8 cellular contexts compared by ENCODE assay signal in the genomic region with DNA sequence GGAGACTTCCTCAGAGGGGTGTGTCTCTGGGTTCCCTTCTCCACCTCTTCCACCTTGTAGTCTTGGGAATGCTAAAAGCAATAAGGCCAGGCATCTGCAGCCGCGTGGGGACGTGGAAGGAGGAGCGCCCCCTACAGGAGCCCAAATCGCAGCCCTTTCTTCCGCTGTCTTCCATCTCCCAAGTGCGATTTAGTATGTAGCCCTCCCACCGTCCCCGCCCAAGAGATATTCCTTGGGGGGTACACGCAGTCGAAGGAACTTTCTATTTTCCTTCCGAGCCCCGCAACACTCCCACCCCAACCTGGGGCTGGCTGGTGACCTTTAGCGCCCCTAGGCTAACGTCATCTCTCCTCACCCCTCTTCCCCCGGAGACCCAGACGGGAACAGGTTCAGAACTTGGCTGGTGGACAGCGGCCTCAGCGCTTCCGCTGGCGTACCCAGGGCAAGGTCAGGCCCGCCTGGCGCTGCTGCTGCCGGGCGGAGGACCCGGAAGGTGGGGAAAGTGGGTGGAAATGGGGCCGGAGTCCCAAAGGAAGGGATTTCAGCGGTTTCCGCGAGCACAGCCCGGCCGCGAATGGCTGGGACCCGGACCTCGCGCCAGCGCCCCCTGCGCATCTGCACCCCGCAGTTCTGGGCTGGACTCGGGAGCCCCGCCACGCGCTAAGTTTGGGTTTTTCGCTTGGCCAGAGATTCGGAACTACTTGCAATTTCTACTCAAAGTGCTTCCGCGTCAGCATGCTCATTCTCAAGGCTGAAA. TPM values are rescaled to one million over a fixed set of nuclear protein-coding genes. Genes with fewer than 3 reads are reported as not detected.
A peak's percentile ranks its signal among the peaks of the same experiment; 100 is the strongest.
DNase-seq lines count a peak whose midpoint lies in the region; ATAC-seq, FAIRE-seq and TF ChIP-seq lines count a peak whose summit lies in the region.

No MANE protein-coding gene starts in this region.

- no peaks in the 10 kb centered on the region for H4K20me1 ChIP-seq in GM12878 (ENCODE audit: control insufficient read depth, insufficient read depth)

- peaks cover 70% of the 10 kb centered on the region for H3K27me3 Mint-ChIP-seq in CD4-positive, alpha-beta T cell

- no peaks in the 10 kb centered on the region for H3K79me2 ChIP-seq in GM12878 (ENCODE audit: control insufficient read depth, insufficient read depth, low read length)

- no peak for TF ChIP-seq EP300 in GM12878 (IDR thresholded peaks at IDR 0.05; ENCODE audit: borderline replicate concordance in 1 of 2, control insufficient read depth in 1 of 2, low read depth in 2 of 2, low read length in 2 of 2)

- SMC1A ChIA-PET in GM12878 (lab: Charles Lee; ENCODE audit: uncharacterized antibody, unreplicated experiment), result interaction anchor here (1.0 kb wide), 1 partner anchor 41 kb away, joined by 3 read pairs; no protein-coding TSS in a partner anchor

- no peaks in the 10 kb centered on the region for H3K36me3 Mint-ChIP-seq in CD4-positive, alpha-beta T cell (ENCODE audit: low read depth)

- no peaks in the 10 kb centered on the region for H3K9me3 Mint-ChIP-seq in CD4-positive, alpha-beta T cell

- peak overlapping the region; percentile 73 for H2AFZ ChIP-seq in GM12878 (ENCODE audit: control insufficient read depth, low read depth, low read length)

- H3K4me3 ChIP-seq in GM12878, result peak overlapping the region; percentile 58

- FAIRE-seq in GM12878 (lab: Jason Lieb, UNC), result peak; percentile 41

- peaks cover 25% of the 10 kb centered on the region for H3K4me1 ChIP-seq in GM12878 (ENCODE audit: control insufficient read depth, insufficient read depth, low read length)

- peak overlapping the region; percentile 71 for H3K9ac ChIP-seq in GM12878 (ENCODE audit: control insufficient read depth, insufficient read depth, low read length)

- no peak overlapping the region for H3K27ac Mint-ChIP-seq in CD4-positive, alpha-beta T cell

- no peak for TF ChIP-seq CTCF in CD4-positive, alpha-beta T cell (IDR thresholded peaks at IDR 0.05)
- 0 out of 6 replicates have a peak, but pooled peaks of 1 of the 3 experiments have one; percentile 14 for TF ChIP-seq CTCF in GM12878 (IDR thresholded peaks at IDR 0.05 in 2 of 3, conservative IDR thresholded peaks at IDR 0.05 in 1 of 3; ENCODE audit: control insufficient read depth in 2 of 3, extremely low read depth in 1 of 3, insufficient read depth in 1 of 3, low read depth in 3 of 3, low read length in 3 of 3)

- BruUV-seq in GM12878 (replicated peaks; lab: Mats Ljungman, UMichigan), result no TSS peak

- TF ChIP-seq POLR2A in GM12878 (IDR thresholded peaks at IDR 0.05; ENCODE audit: low read depth, low read length), result 0 out of 2 replicates have a peak, but pooled peaks have one; percentile 45

- in situ Hi-C loops in GM12878 (cut with MboI), result no loop called here

- no peak overlapping the region for H3K27ac ChIP-seq in CD4-positive, alpha-beta T cell (ENCODE audit: low read depth, low read length)
- H3K27ac ChIP-seq in GM12878 (ENCODE audit: control insufficient read depth, insufficient read depth), result peak overlapping the region; percentile 92

- 6% methylated on average over 46 of the region's 47 CpGs for WGBS in GM12878 (ENCODE audit: insufficient coverage, insufficient replicate concordance, low lambda C conversion rate, missing lambda C conversion rate)

- peak overlapping the region; percentile 96 for H3K4me2 ChIP-seq in GM12878 (ENCODE audit: control insufficient read depth, insufficient read depth)

- POLR2A ChIA-PET in CD4-positive, alpha-beta T cell (lab: Charles Lee), result no interaction called here
- POLR2A ChIA-PET in GM12878 (lab: Charles Lee), result no interaction called here

- no peaks in the 10 kb centered on the region for H3K9me3 ChIP-seq in CD4-positive, alpha-beta T cell (ENCODE audit: control insufficient read depth, low read length)
- H3K9me3 ChIP-seq in GM12878 (replicated peaks; ENCODE audit: control insufficient read depth, insufficient read depth, low read length), result peaks cover 23% of the 10 kb centered on the region; the same call in 2 of the 3 replicates

- no peak for DNase-seq in CD4-positive, alpha-beta T cell
- DNase-seq in NOMO-1 (lab: John Stamatoyannopoulos, UW; ENCODE audit: unreplicated experiment in 2 of 2) (peak; percentile 43 to 57), GM12878 (ENCODE audit: low read depth, low spot score) (no peak), hypothalamus (lab: John Stamatoyannopoulos, UW) (peak in 49 of 51 donors; percentile 2 to 72 (median 43)), putamen (ENCODE audit: low spot score) (peak; percentile 50)
- DNase-seq in central memory CD4-positive, alpha-beta T cell, result no peak

- ATAC-seq in CD4-positive, alpha-beta T cell (ENCODE audit: poor library complexity), result peak; percentile 48
- peak; percentile 46 for ATAC-seq in GM19035 (IDR thresholded peaks at IDR 0.05; ENCODE audit: unreplicated experiment)
- peak; percentile 46 for ATAC-seq in HG03378 (IDR thresholded peaks at IDR 0.05; ENCODE audit: unreplicated experiment)
- ATAC-seq in GM12878, result peak; percentile 89

- TF ChIP-seq RAD21 in GM12878 (IDR thresholded peaks at IDR 0.05; ENCODE audit: insufficient read depth, low read depth, low read length), result no peak

- intact Hi-C loops in CD4-positive, alpha-beta T cell (cut with DNase I, micrococcal nuclease), result no loop called here
- intact Hi-C loops in GM12878 (cut with micrococcal nuclease; ENCODE audit: unreplicated experiment), result loop anchor here (10.0 kb wide), 1 partner anchor 304 kb away; no protein-coding TSS in a partner anchor

- peak overlapping the region; percentile 63 for H3K4me3 Mint-ChIP-seq in CD4-positive, alpha-beta T cell

- RAD21 ChIA-PET in GM12878 (lab: Charles Lee; ENCODE audit: unreplicated experiment), result interaction anchor here (1.2 kb wide), 1 partner anchor 186 kb away, joined by 3 read pairs; no protein-coding TSS in a partner anchor

- H3K36me3 ChIP-seq in GM12878 (ENCODE audit: control insufficient read depth in 2 of 2, insufficient read depth in 2 of 2, low read length in 1 of 2), result no peaks in the 10 kb centered on the region; a peak in 1 of 4 replicates

- H3K27me3 ChIP-seq in CD4-positive, alpha-beta T cell (ENCODE audit: control insufficient read depth, insufficient read depth, low read length), result peaks cover 80% of the 10 kb centered on the region
- H3K27me3 ChIP-seq in GM12878 (replicated peaks in 1 of 2; ENCODE audit: control insufficient read depth in 2 of 2, insufficient read depth in 2 of 2, low read length in 1 of 2), result no peaks in the 10 kb centered on the region; a peak in 3 of 4 replicates

- CTCF ChIA-PET in CD4-positive, alpha-beta T cell (lab: Charles Lee), result no interaction called here
- CTCF ChIA-PET in GM12878 (lab: Yijun Ruan, JAX), result interaction anchor here (1.4 to 2.1 kb wide), 2 partner anchors 10 to 118 kb away, joined by 4 to 6 read pairs; no protein-coding TSS in a partner anchor

- peaks cover 22% of the 10 kb centered on the region for H3K4me1 Mint-ChIP-seq in CD4-positive, alpha-beta T cell (ENCODE audit: low read depth)

TF ChIP-seq in GM12878, 131 proteins besides CTCF, POLR2A, EP300 and RAD21 (continues in another document):
- TF ChIP-seq GABPA (IDR thresholded peaks at IDR 0.05; ENCODE audit: low read depth) (peak; percentile 67; the same call in 1 of the 2 replicates), ETV6 (conservative IDR thresholded peaks at IDR 0.05 in 1 of 2, IDR thresholded peaks at IDR 0.05 in 1 of 2; ENCODE audit: borderline replicate concordance in 1 of 2, low read depth in 1 of 2) (no peak; a peak in 1 of 4 replicates), HDAC2 (IDR thresholded peaks at IDR 0.05) (no peak)
- TF ChIP-seq, protein P1, sequence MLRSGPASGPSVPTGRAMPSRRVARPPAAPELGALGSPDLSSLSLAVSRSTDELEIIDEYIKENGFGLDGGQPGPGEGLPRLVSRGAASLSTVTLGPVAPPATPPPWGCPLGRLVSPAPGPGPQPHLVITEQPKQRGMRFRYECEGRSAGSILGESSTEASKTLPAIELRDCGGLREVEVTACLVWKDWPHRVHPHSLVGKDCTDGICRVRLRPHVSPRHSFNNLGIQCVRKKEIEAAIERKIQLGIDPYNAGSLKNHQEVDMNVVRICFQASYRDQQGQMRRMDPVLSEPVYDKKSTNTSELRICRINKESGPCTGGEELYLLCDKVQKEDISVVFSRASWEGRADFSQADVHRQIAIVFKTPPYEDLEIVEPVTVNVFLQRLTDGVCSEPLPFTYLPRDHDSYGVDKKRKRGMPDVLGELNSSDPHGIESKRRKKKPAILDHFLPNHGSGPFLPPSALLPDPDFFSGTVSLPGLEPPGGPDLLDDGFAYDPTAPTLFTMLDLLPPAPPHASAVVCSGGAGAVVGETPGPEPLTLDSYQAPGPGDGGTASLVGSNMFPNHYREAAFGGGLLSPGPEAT (IDR thresholded peaks at IDR 0.05; ENCODE audit: low read depth), result no peak

RNA-seq across cellular contexts. Expression of a gene that starts 2.1 kb away (rescaled TPM):
- total RNA-seq in CD4-positive, alpha-beta T cell, result not detected
- not detected in 2 replicates for total RNA-seq in GM12878 (2013; cell fraction: nucleolus; rRNA removed)
- total RNA-seq in GM12878 (2014; rRNA removed), result 0.38 and 0.62 TPM in 2 replicates
- total RNA-seq in GM12878 (2014; rRNA removed; fragmentation: Illumina TruSeq; extraction: Trizol), result 0.41 and 0.45 TPM in 2 replicates
- 0.16 and 0.31 TPM in 2 replicates for total RNA-seq in GM12878 (2021)
- polyA plus RNA-seq in GM12878 (2011; ENCODE audit: low read depth), result not detected
- not detected in 2 replicates for polyA plus RNA-seq in GM12878 (2011; rRNA removed)
- polyA plus RNA-seq in GM12878 (2011; cell fraction: cytosol; rRNA removed), result not detected in 2 replicates
- polyA plus RNA-seq in GM12878 (2011; cell fraction: nucleus; rRNA removed), result 0.15 TPM in 1 of 2 replicates, not detected in the other
- 0.03 TPM in 1 of 2 replicates, not detected in the other for polyA plus RNA-seq in GM12878 (2012)
- 0.72 and 0.86 TPM in 2 replicates for polyA plus RNA-seq in GM12878 (2014; fragmentation: Illumina TruSeq; extraction: Trizol)
- under 1 TPM; 0.03 to 0.22 TPM for polyA plus RNA-seq in GM12878 (2014; fragmentation: Nextera tagmentation; extraction: Ambion mirVana)
- polyA plus RNA-seq in GM12878 (2014; rRNA removed), result 0.11 and 0.86 TPM in 2 replicates
- polyA plus RNA-seq in GM12878 (2016; fragmentation: Nextera tagmentation; extraction: Ambion mirVana), result under 1 TPM; 0.15 to 0.84 TPM
- polyA minus RNA-seq in GM12878 (2011; rRNA and poly(A)+ RNA removed), result not detected in 2 replicates
- polyA minus RNA-seq in GM12878 (2011; cell fraction: cytosol; rRNA and poly(A)+ RNA removed), result not detected in 2 replicates
- polyA minus RNA-seq in GM12878 (2011; cell fraction: nucleus; rRNA and poly(A)+ RNA removed), result not detected in 2 replicates

Comparison
In these comparisons a context has a peak if more than half of its experiments do, and no peak if none do; other contexts are left out.
1. DNase-seq: peak in NOMO-1 (2 of 2), hypothalamus (49 of 51) and putamen (single experiment); none in CD4-positive, alpha-beta T cell (0 of 10), GM12878 (single experiment) and central memory CD4-positive, alpha-beta T cell (single experiment).
2. Peak in every context shown above with its lines, with median percentiles within 50 percentile points of each other: ATAC-seq.